Comparison of ENCODE assay signal across 29 cellular contexts in genomic region chr6:69370763-69371162, GRCh38.
"Had no signal": no experiment of that assay in that cellular context is flagged by ENCODE, and none has a peak within 500 bp of the region (broad histone marks: within the 10 kb centered on the region; RNA-seq: fewer than 3 reads in every experiment).

No MANE protein-coding gene starts in this region.

- H3K4me3 ChIP-seq: adrenal gland, ascending aorta, hepatocyte, left lung, pancreas, psoas muscle, right lobe of liver, skin epidermis, suprapubic skin, tibial nerve had no signal

- H3K36me3 ChIP-seq: adrenal gland, ascending aorta, left lung, neutrophil, pancreas, right lobe of liver, suprapubic skin, tibial nerve had no signal

- H3K9me3 ChIP-seq: adrenal gland, ascending aorta, left lung, neutrophil, pancreas, psoas muscle, right lobe of liver, suprapubic skin, tibial nerve had no signal

- ATAC-seq: activated CD4-positive, alpha-beta T cell treated with anti-CD3 and anti-CD28 coated beads for 36 hours; activated T-cell treated with anti-CD3 and anti-CD28 coated beads, Interleukin-2, amount 50 U/mL, for 4 hours; left lung; natural killer cell; pancreas; psoas muscle; right lobe of liver; T-helper 17 cell had no signal

- H3K27me3 ChIP-seq: adrenal gland, ascending aorta, hepatocyte, left lung, neutrophil, pancreas, right lobe of liver, suprapubic skin, tibial nerve had no signal

- H3K9me3 Mint-ChIP-seq: activated B cell treated with CpG ODN at 0.5 μM for 24 hours; activated T-cell treated with anti-CD3 and anti-CD28 coated beads, Interleukin-2, amount 50 U/mL, for 4 hours; activated T-helper 2 cell treated with anti-CD3 and anti-CD28 coated beads, Interferon-gamma antibody, Interleukin-2, Interleukin-4, amounts not matched to agents 10 μg/mL and 5 μg/mL and 100 μg/mL, durations not matched to agents 14 hours and 24 hours and 36 hours; mesothelial cell of epicardium had no signal

- H3K4me3 Mint-ChIP-seq: activated B cell treated with CpG ODN at 0.5 μM for 24 hours; activated CD4-positive, alpha-beta T cell treated with anti-CD3 and anti-CD28 coated beads for 36 hours; activated naive CD8-positive, alpha-beta T cell; activated T-cell treated with anti-CD3 and anti-CD28 coated beads, Interleukin-2, amount 50 U/mL, for 4 hours; immature natural killer cell; mesothelial cell of epicardium; natural killer cell; stimulated activated naive CD8-positive, alpha-beta T cell treated with anti-CD3 and anti-CD28 coated beads, Interleukin-15, Interleukin-2, amounts not matched to agents 100 ng/mL and 50 ng/mL, for 24 hours; T-helper 17 cell had no signal

- H3K27me3 Mint-ChIP-seq: activated CD4-positive, alpha-beta T cell treated with anti-CD3 and anti-CD28 coated beads for 36 hours; activated naive CD8-positive, alpha-beta T cell; stimulated activated naive CD8-positive, alpha-beta T cell treated with anti-CD3 and anti-CD28 coated beads, Interleukin-15, Interleukin-2, amounts not matched to agents 100 ng/mL and 50 ng/mL, for 24 hours; T-helper 17 cell had no signal

- H3K27ac Mint-ChIP-seq: activated B cell treated with CpG ODN at 0.5 μM for 24 hours; activated CD4-positive, alpha-beta T cell treated with anti-CD3 and anti-CD28 coated beads for 36 hours; activated naive CD8-positive, alpha-beta T cell; activated T-helper 2 cell treated with anti-CD3 and anti-CD28 coated beads, Interferon-gamma antibody, Interleukin-2, Interleukin-4, amounts not matched to agents 10 μg/mL and 5 μg/mL and 100 μg/mL, durations not matched to agents 14 hours and 24 hours and 36 hours; immature natural killer cell; mesothelial cell of epicardium; natural killer cell; stimulated activated naive CD8-positive, alpha-beta T cell treated with anti-CD3 and anti-CD28 coated beads, Interleukin-15, Interleukin-2, amounts not matched to agents 100 ng/mL and 50 ng/mL, for 24 hours; T-helper 17 cell had no signal

- H3K27ac ChIP-seq: adrenal gland, ascending aorta, hepatocyte, left lung, neutrophil, pancreas, psoas muscle, right lobe of liver, skin epidermis, suprapubic skin, tibial nerve had no signal

- H3K36me3 Mint-ChIP-seq: activated naive CD8-positive, alpha-beta T cell; immature natural killer cell; mesothelial cell of epicardium; natural killer cell had no signal

- H3K4me1 Mint-ChIP-seq: activated B cell treated with CpG ODN at 0.5 μM for 24 hours; activated CD4-positive, alpha-beta T cell treated with anti-CD3 and anti-CD28 coated beads for 36 hours; immature natural killer cell; mesothelial cell of epicardium; natural killer cell; T-helper 17 cell had no signal

- DNase-seq: activated B cell treated with CpG ODN at 0.5 μM for 24 hours; activated CD4-positive, alpha-beta T cell treated with anti-CD3 and anti-CD28 coated beads for 36 hours; activated CD4-positive, alpha-beta T cell treated with anti-CD3 and anti-CD28 coated beads, Interleukin-2, amount 50 U/mL, for 4 hours; activated CD8-positive, alpha-beta memory T cell treated with anti-CD3 and anti-CD28 coated beads, Interleukin-2, amount 50 U/mL, for 48 hours; activated naive CD4-positive, alpha-beta T cell; activated T-cell treated with anti-CD3 and anti-CD28 coated beads, Interleukin-2, amount 50 U/mL, for 4 hours; adrenal gland; effector CD4-positive, alpha-beta T cell; erythroblast; foreskin fibroblast; immature natural killer cell; left lung; mammary epithelial cell; natural killer cell; pancreas; psoas muscle; right lobe of liver; stimulated activated CD4-positive, alpha-beta T cell treated with anti-CD3 and anti-CD28 coated beads, Interleukin-1b, Interleukin-23, amount 100 ng/mL, for 48 hours; T-helper 17 cell had no signal

- H3K4me1 ChIP-seq: adrenal gland, ascending aorta, left lung, pancreas, psoas muscle, right lobe of liver, suprapubic skin, tibial nerve had no signal
